ENCODE assay signal across 1 cellular context in genomic region chr1:229839800-229840199, GRCh38.
TF ChIP-seq lines count a peak whose summit lies in the region.

No MANE protein-coding gene starts in this region.

TF ChIP-seq in GM23338, 12 proteins besides CTCF, POLR2A, EP300 and RAD21 (continued from another document):
- TF ChIP-seq ZNF462 (CRISPR knock-in tag; IDR thresholded peaks at IDR 0.05) (no peak), ZNF331 (CRISPR knock-in tag; IDR thresholded peaks at IDR 0.05; ENCODE audit: low read depth) (no peak)
